8 cellular contexts compared by ENCODE assay signal in genomic region chr21:33949516-33950424, GRCh38. TPM values are rescaled to one million over a fixed set of nuclear protein-coding genes. Genes with fewer than 3 reads are reported as not detected.
DNase-seq lines count a peak whose midpoint lies in the region; ATAC-seq and TF ChIP-seq lines count a peak whose summit lies in the region.

No MANE protein-coding gene starts in this region.

- CTCF ChIA-PET in SK-N-SH (lab: Yijun Ruan, JAX) = interaction anchor here (3.8 kb wide), 1 partner anchor 25 kb away, joined by 26 read pairs; no protein-coding TSS in a partner anchor

- H3K36me3 ChIP-seq in SK-N-SH (replicated peaks in 1 of 2; ENCODE audit: control insufficient read depth in 1 of 2, insufficient read depth in 2 of 2, low read length in 1 of 2) = no peaks in the 10 kb centered on the region
- H3K36me3 ChIP-seq in upper lobe of right lung = no peaks in the 10 kb centered on the region
- no peaks in the 10 kb centered on the region for H3K36me3 ChIP-seq in ascending aorta

- H3K27ac ChIP-seq in SK-N-SH (ENCODE audit: low read depth in 2 of 2, low read length in 1 of 2) (no peak overlapping the region), upper lobe of right lung (peak overlapping the region; percentile 83), ascending aorta (peak overlapping the region in 1 of 2 donors; percentile 64)

- H3K27me3 Mint-ChIP-seq in mesothelial cell of epicardium (ENCODE audit: low read depth) = no peaks in the 10 kb centered on the region

- H3K9me2 ChIP-seq in SK-N-SH = no peaks in the 10 kb centered on the region

- no peak for TF ChIP-seq CTCF in SK-N-SH (IDR thresholded peaks at IDR 0.05)
- TF ChIP-seq CTCF in mesothelial cell of epicardium (IDR thresholded peaks at IDR 0.05; ENCODE audit: unreplicated experiment) = no peak
- no peak for TF ChIP-seq CTCF in upper lobe of right lung (IDR thresholded peaks at IDR 0.05)
- no peak for TF ChIP-seq CTCF in ascending aorta (IDR thresholded peaks at IDR 0.05)

- no peaks in the 10 kb centered on the region for H3K79me2 ChIP-seq in SK-N-SH (ENCODE audit: insufficient read depth)

- no peak overlapping the region for H3K4me2 ChIP-seq in SK-N-SH

- no peak for ATAC-seq in SK-N-SH treated with all-trans-retinoic acid at 6 μM for 48 hours
- no peak for ATAC-seq in upper lobe of right lung
- no peak for ATAC-seq in GM21717 (IDR thresholded peaks at IDR 0.05; ENCODE audit: unreplicated experiment)

- H3F3A ChIP-seq in SK-N-SH (replicated peaks; ENCODE audit: insufficient read depth) = peaks cover 15% of the 10 kb centered on the region

- POLR2A ChIA-PET in SK-N-SH (lab: Yijun Ruan, JAX) = no interaction called here

- no peak for TF ChIP-seq EP300 in SK-N-SH (IDR thresholded peaks at IDR 0.05; ENCODE audit: borderline replicate concordance in 1 of 2, low read depth in 1 of 2, low read length in 1 of 2)

- intact Hi-C loops in upper lobe of right lung (cut with DNase I) (no loop called here), ascending aorta (cut with DNase I) (no loop called here)

- TF ChIP-seq RAD21 in SK-N-SH (IDR thresholded peaks at IDR 0.05; ENCODE audit: low read length) = no peak

- H3K9me3 Mint-ChIP-seq in mesothelial cell of epicardium = peaks cover 4% of the 10 kb centered on the region

- H3K9ac ChIP-seq in SK-N-SH = no peak overlapping the region

- 94% methylated on average over 12 of the region's 12 CpGs for WGBS in SK-N-SH (ENCODE audit: low lambda C conversion rate)

- no peaks in the 10 kb centered on the region for H3K9me3 ChIP-seq in SK-N-SH
- no peaks in the 10 kb centered on the region for H3K9me3 ChIP-seq in upper lobe of right lung
- H3K9me3 ChIP-seq in ascending aorta = no peaks in the 10 kb centered on the region

- peaks cover 10% of the 10 kb centered on the region for H3K36me3 Mint-ChIP-seq in mesothelial cell of epicardium

- DNase-seq in SK-N-SH = no peak
- DNase-seq in activated T-cell treated with anti-CD3 and anti-CD28 coated beads, Interleukin-2, amount 50 U/mL, for 1 hour = peak; percentile 61
- DNase-seq in mesothelial cell of epicardium (ENCODE audit: low spot score in 2 of 2, unreplicated experiment in 2 of 2) = no peak
- no peak for DNase-seq in upper lobe of right lung
- no peak for DNase-seq in cerebellum (ENCODE audit: low spot score)
- no peak for DNase-seq in ascending aorta (ENCODE audit: low spot score in 2 of 2)

- H3K4me1 ChIP-seq in SK-N-SH (ENCODE audit: control insufficient read depth in 1 of 2, insufficient read depth in 2 of 2, low read depth in 1 of 2, low read length in 1 of 2) (peaks cover 14 to 15% of the 10 kb centered on the region in 2 experiments; a peak in 3 of 4 replicates), upper lobe of right lung (peaks cover 13% of the 10 kb centered on the region), ascending aorta (peaks cover 5 to 12% of the 10 kb centered on the region in 2 donors)

- H3K27me3 ChIP-seq in SK-N-SH (ENCODE audit: insufficient read depth) (no peaks in the 10 kb centered on the region), upper lobe of right lung (no peaks in the 10 kb centered on the region), ascending aorta (no peaks in the 10 kb centered on the region)

- H3K4me3 Mint-ChIP-seq in mesothelial cell of epicardium = no peak overlapping the region

- H4K20me1 ChIP-seq in SK-N-SH (ENCODE audit: insufficient read depth) = no peaks in the 10 kb centered on the region

- H3K4me1 Mint-ChIP-seq in mesothelial cell of epicardium = peaks cover 33% of the 10 kb centered on the region

- peak overlapping the region; percentile 99 for H3K27ac Mint-ChIP-seq in mesothelial cell of epicardium

- H3K4me3 ChIP-seq in SK-N-SH (ENCODE audit: low read depth in 2 of 2, low read length in 1 of 2) = no peak overlapping the region
- no peak overlapping the region for H3K4me3 ChIP-seq in upper lobe of right lung
- H3K4me3 ChIP-seq in ascending aorta = no peak overlapping the region

- peak overlapping the region; percentile 90 for H2AFZ ChIP-seq in SK-N-SH (ENCODE audit: low read depth)

TF ChIP-seq in SK-N-SH, 30 proteins besides CTCF, POLR2A, EP300 and RAD21 (continues in another document):
- no peak for TF ChIP-seq TEAD4 (IDR thresholded peaks at IDR 0.05; ENCODE audit: borderline replicate concordance, insufficient read depth)
- TF ChIP-seq MAX (IDR thresholded peaks at IDR 0.05; ENCODE audit: low read depth) = no peak
- TF ChIP-seq SMC3 (IDR thresholded peaks at IDR 0.05; ENCODE audit: low read depth, low read length) = no peak
- no peak for TF ChIP-seq PBX3 (IDR thresholded peaks at IDR 0.05)
- no peak for TF ChIP-seq CHD2 (IDR thresholded peaks at IDR 0.05; ENCODE audit: low read length, partially characterized antibody)
- no peak for TF ChIP-seq ZBTB33 (IDR thresholded peaks at IDR 0.05; ENCODE audit: borderline replicate concordance, low read depth)
- TF ChIP-seq GABPA (IDR thresholded peaks at IDR 0.05; ENCODE audit: low read depth) = no peak
- TF ChIP-seq RFX5 (IDR thresholded peaks at IDR 0.05; ENCODE audit: low read length) = no peak

TF ChIP-seq in SK-N-SH treated with all-trans-retinoic acid at 6 μM for 48 hours, 23 proteins besides CTCF, POLR2A, EP300 and RAD21 (continues in another document):
- TF ChIP-seq TSHZ2 (CRISPR knock-in tag; IDR thresholded peaks at IDR 0.05) (no peak), CREB5 (CRISPR knock-in tag; IDR thresholded peaks at IDR 0.05; ENCODE audit: low read depth) (no peak), PATZ1 (CRISPR knock-in tag; IDR thresholded peaks at IDR 0.05; ENCODE audit: borderline replicate concordance) (no peak), BACH2 (CRISPR knock-in tag; IDR thresholded peaks at IDR 0.05; ENCODE audit: borderline replicate concordance) (no peak), TCF4 (CRISPR knock-in tag; IDR thresholded peaks at IDR 0.05; ENCODE audit: borderline replicate concordance) (no peak), SNAI2 (CRISPR knock-in tag; IDR thresholded peaks at IDR 0.05) (no peak), ZFP30 (CRISPR knock-in tag; IDR thresholded peaks at IDR 0.05) (no peak), ZFP3 (CRISPR knock-in tag; IDR thresholded peaks at IDR 0.05) (no peak), RARB (CRISPR knock-in tag; IDR thresholded peaks at IDR 0.05) (no peak), ESRRG (CRISPR knock-in tag; IDR thresholded peaks at IDR 0.05) (no peak)

RNA-seq across cellular contexts. Expression of gene ATP5PO, which starts 34.2 kb away (rescaled TPM):
- 148 and 167 TPM in 2 replicates for polyA plus RNA-seq in SK-N-SH (2012; rRNA removed)
- 191 and 217 TPM in 2 replicates for polyA plus RNA-seq in SK-N-SH (2012; cell fraction: cytosol; rRNA removed)
- polyA plus RNA-seq in SK-N-SH (2012; cell fraction: nucleus; rRNA removed) = 53.4 and 58.6 TPM in 2 replicates
- total RNA-seq in mesothelial cell of epicardium (156 to 159 TPM (median 158 TPM) in 3 replicates), upper lobe of right lung (107 TPM), cerebellum (82.2 TPM), ascending aorta (62.5 TPM)
